Comparison of ENCODE assay signal across 8 cellular contexts in the genomic region with DNA sequence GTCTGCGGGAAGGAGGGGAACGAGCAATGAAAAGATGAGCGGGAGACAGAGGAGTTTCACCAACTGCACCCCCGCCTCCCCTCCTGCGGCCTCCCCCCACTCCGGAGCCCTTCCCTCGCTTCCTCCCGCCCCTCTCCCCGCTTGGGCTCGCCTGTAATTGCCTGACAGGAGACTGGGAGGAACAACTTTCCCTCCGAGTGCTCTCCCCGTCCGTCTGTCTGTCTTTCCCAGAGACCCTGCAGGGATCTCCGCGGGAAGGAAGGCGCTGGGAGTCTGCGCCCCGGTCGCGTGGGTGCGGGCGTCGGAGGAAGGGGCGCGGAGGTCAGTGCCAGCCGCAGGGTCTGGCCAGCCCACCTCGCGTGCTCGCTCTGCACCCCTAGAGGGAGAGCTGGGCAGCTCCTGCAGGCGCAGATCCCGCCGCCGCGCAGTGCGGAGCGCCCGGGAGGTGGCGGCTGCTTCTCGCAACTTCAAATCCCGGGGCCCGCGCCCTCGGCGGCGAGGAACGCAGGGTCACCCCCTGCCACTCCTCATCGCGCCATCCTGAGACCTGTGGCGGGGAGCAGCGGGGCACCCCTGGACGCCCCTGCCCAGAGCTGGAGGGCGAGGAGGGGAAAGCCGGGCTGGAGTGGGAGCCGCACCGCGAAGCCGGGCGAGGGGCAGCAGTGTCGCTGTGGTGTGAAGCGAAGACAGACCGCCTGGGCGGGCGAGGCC. TPM values are rescaled to one million over a fixed set of nuclear protein-coding genes. Genes with fewer than 3 reads are reported as not detected.
A peak's percentile ranks its signal among the peaks of the same experiment; 100 is the strongest.
DNase-seq lines count a peak whose midpoint lies in the region; ATAC-seq and TF ChIP-seq lines count a peak whose summit lies in the region.

No MANE protein-coding gene starts in this region.

- 0% methylated on average over 3 to 63 of the region's 63 CpGs for WGBS in endodermal cell (ENCODE audit: insufficient coverage in 1 of 2, insufficient read length in 1 of 2), 2 experiments

- no peaks in the 10 kb centered on the region for H4K20me1 ChIP-seq in Loucy (ENCODE audit: insufficient read depth, low read length, poor library complexity, severe bottlenecking)

- 0 out of 2 replicates have a peak, but pooled peaks cover 3% of the 10 kb centered on the region for H3F3A ChIP-seq in Loucy (ENCODE audit: low read depth)

- no peaks in the 10 kb centered on the region for H3K9me3 Mint-ChIP-seq in WTC11
- H3K9me3 Mint-ChIP-seq in endodermal cell, result no peaks in the 10 kb centered on the region

- DNase-seq in DMS153 (lab: John Stamatoyannopoulos, UW) (peak; percentile 5), DMS153 treated with DMSO at 0.1 percent for 48 hours (lab: John Stamatoyannopoulos, UW; ENCODE audit: unreplicated experiment) (no peak), WTC11 (ENCODE audit: low spot score) (peak; percentile 67), endodermal cell (peak; percentile 89), lung microvascular endothelial cell (ENCODE audit: low read depth in 2 of 2) (peak; percentile 81 to 89)
- peak; percentile 20 for DNase-seq in stimulated activated naive CD4-positive, alpha-beta T cell treated with Interleukin-2 at 50 U/mL for 16 hours (lab: John Stamatoyannopoulos, UW)

- H3K36me3 Mint-ChIP-seq in WTC11, result no peaks in the 10 kb centered on the region
- peaks cover under 1% of the 10 kb centered on the region for H3K36me3 Mint-ChIP-seq in endodermal cell (ENCODE audit: low read depth)

- H3K4me2 ChIP-seq in Loucy (ENCODE audit: low read depth, low read length, poor library complexity, severe bottlenecking), result peak overlapping the region; percentile 86

- H3K9ac ChIP-seq in Loucy (ENCODE audit: low read depth, low read length, poor library complexity, severe bottlenecking) (peak overlapping the region; percentile 80), endodermal cell (ENCODE audit: extremely low read depth, low read length, poor library complexity, severe bottlenecking) (no peak overlapping the region)

- POLR2A ChIA-PET in WTC11 (lab: Charles Lee), result no interaction called here

- no peaks in the 10 kb centered on the region for H3K9me3 ChIP-seq in Loucy (ENCODE audit: insufficient read depth, low read depth, low read length)
- H3K9me3 ChIP-seq in endodermal cell (ENCODE audit: control insufficient read depth, low read length), result no peaks in the 10 kb centered on the region

- H3K79me2 ChIP-seq in Loucy (ENCODE audit: insufficient read depth, low read length), result no peaks in the 10 kb centered on the region

- H3K36me3 ChIP-seq in Loucy (ENCODE audit: insufficient read depth, low read length), result no peaks in the 10 kb centered on the region
- H3K36me3 ChIP-seq in endodermal cell (ENCODE audit: control insufficient read depth, insufficient read depth, low read length), result peaks cover 2% of the 10 kb centered on the region

- peak overlapping the region; percentile 68 for H3K4me3 Mint-ChIP-seq in WTC11
- H3K4me3 Mint-ChIP-seq in endodermal cell, result peak overlapping the region; percentile 79

- ATAC-seq in WTC11 (peak; percentile 69), HG02642 (IDR thresholded peaks at IDR 0.05; ENCODE audit: poor library complexity, unreplicated experiment) (no peak)

- peak overlapping the region; percentile 32; the same call in 1 of the 2 replicates for H2AFZ ChIP-seq in Loucy (ENCODE audit: low read length)

- H3K27me3 ChIP-seq in Loucy (ENCODE audit: insufficient read depth, low read length, poor library complexity, severe bottlenecking) (no peaks in the 10 kb centered on the region), endodermal cell (ENCODE audit: control insufficient read depth, insufficient read depth, low read length, poor library complexity, severe bottlenecking) (peaks cover 11% of the 10 kb centered on the region)

- H3K27me3 Mint-ChIP-seq in WTC11 (ENCODE audit: low read depth) (peaks cover 86% of the 10 kb centered on the region), endodermal cell (ENCODE audit: insufficient read depth) (peaks cover 52% of the 10 kb centered on the region)

- no peaks in the 10 kb centered on the region for H3K9me2 ChIP-seq in Loucy (replicated peaks; ENCODE audit: low read depth, low read length)

- H3K27ac ChIP-seq in endodermal cell (ENCODE audit: low read depth, low read length), result no peak overlapping the region

- H3K4me1 Mint-ChIP-seq in WTC11, result peaks cover 27% of the 10 kb centered on the region
- peaks cover 38% of the 10 kb centered on the region for H3K4me1 Mint-ChIP-seq in endodermal cell

- no peak for TF ChIP-seq CTCF in Loucy (conservative IDR thresholded peaks at IDR 0.05; ENCODE audit: low read length)
- no peak for TF ChIP-seq CTCF in WTC11 (IDR thresholded peaks at IDR 0.05)
- TF ChIP-seq CTCF in endodermal cell (conservative IDR thresholded peaks at IDR 0.05), result peak; percentile 76

- CTCF ChIA-PET in WTC11 (lab: Charles Lee), result interaction anchor here (0.6 to 2.3 kb wide), 13 partner anchors 10 to 787 kb away, joined by 3 to 8 read pairs (median 4); no protein-coding TSS in a partner anchor

- H3K27ac Mint-ChIP-seq in WTC11, result no peak overlapping the region
- no peak overlapping the region for H3K27ac Mint-ChIP-seq in endodermal cell

- H3K4me3 ChIP-seq in Loucy (ENCODE audit: low read length, poor library complexity, severe bottlenecking) (peak overlapping the region; percentile 80), endodermal cell (ENCODE audit: low read length) (peak overlapping the region; percentile 94)

- H3K4me1 ChIP-seq in Loucy (ENCODE audit: insufficient read depth, low read length, poor library complexity, severe bottlenecking) (peaks cover 32% of the 10 kb centered on the region), endodermal cell (ENCODE audit: control insufficient read depth, insufficient read depth, low read length) (peaks cover 3% of the 10 kb centered on the region)

TF ChIP-seq in WTC11, 78 proteins besides CTCF, POLR2A, EP300 and RAD21 (continues in another document):
- TF ChIP-seq MYBL2 (CRISPR knock-in tag; IDR thresholded peaks at IDR 0.05) (no peak), ZBTB21 (CRISPR knock-in tag; IDR thresholded peaks at IDR 0.05; ENCODE audit: borderline replicate concordance) (0 out of 2 replicates have a peak, but pooled peaks have one; percentile 33), ATF1 (CRISPR knock-in tag; IDR thresholded peaks at IDR 0.05) (0 out of 2 replicates have a peak, but pooled peaks have one; percentile 24), CREM (CRISPR knock-in tag; IDR thresholded peaks at IDR 0.05) (peak; percentile 49; the same call in 1 of the 2 replicates), JAZF1 (CRISPR knock-in tag; IDR thresholded peaks at IDR 0.05) (no peak), ZNF423 (CRISPR knock-in tag; IDR thresholded peaks at IDR 0.05) (peak; percentile 43; the same call in 1 of the 2 replicates)
- TF ChIP-seq, protein P1, sequence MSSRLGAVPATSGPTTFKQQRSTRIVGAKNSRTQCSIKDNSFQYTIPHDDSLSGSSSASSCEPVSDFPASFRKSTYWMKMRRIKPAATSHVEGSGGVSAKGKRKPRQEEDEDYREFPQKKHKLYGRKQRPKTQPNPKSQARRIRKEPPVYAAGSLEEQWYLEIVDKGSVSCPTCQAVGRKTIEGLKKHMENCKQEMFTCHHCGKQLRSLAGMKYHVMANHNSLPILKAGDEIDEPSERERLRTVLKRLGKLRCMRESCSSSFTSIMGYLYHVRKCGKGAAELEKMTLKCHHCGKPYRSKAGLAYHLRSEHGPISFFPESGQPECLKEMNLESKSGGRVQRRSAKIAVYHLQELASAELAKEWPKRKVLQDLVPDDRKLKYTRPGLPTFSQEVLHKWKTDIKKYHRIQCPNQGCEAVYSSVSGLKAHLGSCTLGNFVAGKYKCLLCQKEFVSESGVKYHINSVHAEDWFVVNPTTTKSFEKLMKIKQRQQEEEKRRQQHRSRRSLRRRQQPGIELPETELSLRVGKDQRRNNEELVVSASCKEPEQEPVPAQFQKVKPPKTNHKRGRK (CRISPR knock-in tag; IDR thresholded peaks at IDR 0.05; ENCODE audit: borderline replicate concordance), result no peak
- TF ChIP-seq, protein P2, sequence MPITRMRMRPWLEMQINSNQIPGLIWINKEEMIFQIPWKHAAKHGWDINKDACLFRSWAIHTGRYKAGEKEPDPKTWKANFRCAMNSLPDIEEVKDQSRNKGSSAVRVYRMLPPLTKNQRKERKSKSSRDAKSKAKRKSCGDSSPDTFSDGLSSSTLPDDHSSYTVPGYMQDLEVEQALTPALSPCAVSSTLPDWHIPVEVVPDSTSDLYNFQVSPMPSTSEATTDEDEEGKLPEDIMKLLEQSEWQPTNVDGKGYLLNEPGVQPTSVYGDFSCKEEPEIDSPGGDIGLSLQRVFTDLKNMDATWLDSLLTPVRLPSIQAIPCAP (CRISPR knock-in tag; IDR thresholded peaks at IDR 0.05), result no peak; the same call in 1 of the 2 replicates
- TF ChIP-seq, protein P3, sequence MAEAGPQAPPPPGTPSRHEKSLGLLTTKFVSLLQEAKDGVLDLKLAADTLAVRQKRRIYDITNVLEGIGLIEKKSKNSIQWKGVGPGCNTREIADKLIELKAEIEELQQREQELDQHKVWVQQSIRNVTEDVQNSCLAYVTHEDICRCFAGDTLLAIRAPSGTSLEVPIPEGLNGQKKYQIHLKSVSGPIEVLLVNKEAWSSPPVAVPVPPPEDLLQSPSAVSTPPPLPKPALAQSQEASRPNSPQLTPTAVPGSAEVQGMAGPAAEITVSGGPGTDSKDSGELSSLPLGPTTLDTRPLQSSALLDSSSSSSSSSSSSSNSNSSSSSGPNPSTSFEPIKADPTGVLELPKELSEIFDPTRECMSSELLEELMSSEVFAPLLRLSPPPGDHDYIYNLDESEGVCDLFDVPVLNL (CRISPR knock-in tag; IDR thresholded peaks at IDR 0.05; ENCODE audit: borderline replicate concordance, low read depth), result peak; percentile 57; the same call in 1 of the 2 replicates
- TF ChIP-seq, protein P4, sequence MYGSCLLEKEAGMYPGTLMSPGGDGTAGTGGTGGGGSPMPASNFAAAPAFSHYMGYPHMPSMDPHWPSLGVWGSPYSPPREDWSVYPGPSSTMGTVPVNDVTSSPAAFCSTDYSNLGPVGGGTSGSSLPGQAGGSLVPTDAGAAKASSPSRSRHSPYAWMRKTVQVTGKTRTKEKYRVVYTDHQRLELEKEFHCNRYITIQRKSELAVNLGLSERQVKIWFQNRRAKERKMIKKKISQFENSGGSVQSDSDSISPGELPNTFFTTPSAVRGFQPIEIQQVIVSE (CRISPR knock-in tag; IDR thresholded peaks at IDR 0.05; ENCODE audit: borderline replicate concordance), result no peak

RNA-seq across cellular contexts. Expression of a gene that starts 0.5 kb away (rescaled TPM):
- 1.1 to 3.0 TPM (median 1.2 TPM) in 3 replicates for total RNA-seq in WTC11 (2021)
- total RNA-seq in endodermal cell, result 10 to 100 TPM; 20.7 to 30.6 TPM
- polyA plus RNA-seq in endodermal cell (2013, experiment 1 of 2), result 18.0 TPM
- polyA plus RNA-seq in endodermal cell (2013, experiment 2 of 2), result 18.6 TPM
- 6.5 and 64.1 TPM in 2 replicates for total RNA-seq in lung microvascular endothelial cell
